8 cellular contexts compared by ENCODE assay signal in genomic region chr1:110495926-110496600, GRCh38. TPM values are rescaled to one million over a fixed set of nuclear protein-coding genes. Genes with fewer than 3 reads are reported as not detected.
DNase-seq lines count a peak whose midpoint lies in the region; ATAC-seq and TF ChIP-seq lines count a peak whose summit lies in the region.

No MANE protein-coding gene starts in this region.

- no peak overlapping the region for H4K8ac ChIP-seq in neuronal stem cell (ENCODE audit: low read depth, low read length)

- H4K20me1 ChIP-seq in fibroblast of lung (ENCODE audit: control insufficient read depth, extremely low read depth, insufficient read depth, low read length) = no peaks in the 10 kb centered on the region

- H3K4me3 ChIP-seq in Panc1 (ENCODE audit: low read depth in 2 of 2, low read length in 2 of 2) (no peak overlapping the region), fibroblast of lung (replicated peaks in 1 of 4; ENCODE audit: control extremely low read depth in 1 of 4, insufficient read depth in 1 of 4, low read depth in 3 of 4, low read length in 4 of 4) (no peak overlapping the region), neuronal stem cell (ENCODE audit: low read length in 2 of 2) (no peak overlapping the region), stomach (no peak overlapping the region)

- WGBS in neuronal stem cell (ENCODE audit: extremely low coverage in 2 of 2, insufficient read length in 2 of 2, insufficient replicate concordance in 1 of 2), 2 donors = no CpG with 5 or more reads among the region's 8 CpGs
- 20 to 24% (median 23%) methylated on average over 8 of the region's 8 CpGs for WGBS in stomach, 5 donors

- no peaks in the 10 kb centered on the region for H3K79me1 ChIP-seq in neuronal stem cell (ENCODE audit: low read depth, low read length)

- no peak overlapping the region for H3K27ac ChIP-seq in Panc1 (ENCODE audit: low read length)
- no peak overlapping the region for H3K27ac ChIP-seq in fibroblast of lung (ENCODE audit: insufficient read depth, low read length)
- H3K27ac ChIP-seq in neuronal stem cell (replicated peaks; ENCODE audit: low read length) = no peak overlapping the region
- H3K27ac ChIP-seq in stomach = no peak overlapping the region

- no peak overlapping the region for H2BK120ac ChIP-seq in neuronal stem cell (ENCODE audit: low read depth, low read length)

- TF ChIP-seq EP300 in stomach (IDR thresholded peaks at IDR 0.05) = no peak

- no peaks in the 10 kb centered on the region for H3K9me3 ChIP-seq in Panc1 (ENCODE audit: control insufficient read depth, insufficient read depth, low read depth, low read length)
- H3K9me3 ChIP-seq in fibroblast of lung (ENCODE audit: control insufficient read depth, insufficient read depth, low read depth, low read length) = no peaks in the 10 kb centered on the region
- H3K9me3 ChIP-seq in neuronal stem cell (replicated peaks in 1 of 2; ENCODE audit: control insufficient read depth in 2 of 2, insufficient read depth in 1 of 2, low read depth in 1 of 2, low read length in 2 of 2) = no peaks in the 10 kb centered on the region
- H3K9me3 ChIP-seq in stomach = no peaks in the 10 kb centered on the region

- H3K9ac ChIP-seq in fibroblast of lung (ENCODE audit: insufficient read depth, low read length) = no peak overlapping the region
- H3K9ac ChIP-seq in neuronal stem cell (ENCODE audit: low read depth, low read length, poor library complexity) = no peak overlapping the region

- H3K14ac ChIP-seq in neuronal stem cell (ENCODE audit: low read length) = no peak overlapping the region

- DNase-seq in GM04503 (ENCODE audit: low read depth) (peak; percentile 16), Panc1 (ENCODE audit: low read depth, low spot score) (peak; percentile 43), activated T-cell treated with anti-CD3 and anti-CD28 coated beads for 48 hours (ENCODE audit: low read depth) (peak; percentile 67), fibroblast of lung (ENCODE audit: low read depth in 2 of 2) (peak; percentile 51 to 74), neuronal stem cell (ENCODE audit: low spot score) (peak; percentile 81), stomach (peak; percentile 91)

- H4K91ac ChIP-seq in neuronal stem cell (ENCODE audit: low read depth, low read length, poor library complexity) = no peak overlapping the region

- TF ChIP-seq CTCF in LNCAP (IDR thresholded peaks at IDR 0.05) = peak; percentile 96
- peak; percentile 92 for TF ChIP-seq CTCF in Panc1 (IDR thresholded peaks at IDR 0.05)
- TF ChIP-seq CTCF in fibroblast of lung (conservative IDR thresholded peaks at IDR 0.05 in 1 of 2, IDR thresholded peaks at IDR 0.05 in 1 of 2; ENCODE audit: low read depth in 1 of 2, low read length in 2 of 2) = peak; percentile 89 to 98
- TF ChIP-seq CTCF in stomach (IDR thresholded peaks at IDR 0.05) = peak in 5 of 7 experiments; percentile 78 to 95 (median 87)

- in situ Hi-C loops in Panc1 (cut with HindIII; ENCODE audit: low pct_unique_long_range_greater_than_20kb, low sequenced_read_pairs) = no loop called here

- no peak overlapping the region for H2AFZ ChIP-seq in fibroblast of lung (ENCODE audit: low read length)
- H2AFZ ChIP-seq in neuronal stem cell (ENCODE audit: low read length) = no peak overlapping the region

- H3K4me2 ChIP-seq in fibroblast of lung (ENCODE audit: extremely low read depth, insufficient read depth, low read length) (no peak overlapping the region), neuronal stem cell (ENCODE audit: insufficient read depth, low read length, poor library complexity, severe bottlenecking) (no peak overlapping the region)

- no peak overlapping the region for H2AK5ac ChIP-seq in neuronal stem cell (ENCODE audit: low read depth, low read length)

- CTCF ChIA-PET in Panc1 (lab: Charles Lee) = interaction anchor here (0.6 to 2.4 kb wide), 10 partner anchors 26 to 299 kb away, joined by 3 to 14 read pairs (median 6); no protein-coding TSS in a partner anchor

- no peak overlapping the region for H2BK15ac ChIP-seq in neuronal stem cell (ENCODE audit: low read length)

- no peaks in the 10 kb centered on the region for H3K27me3 ChIP-seq in Panc1 (ENCODE audit: control insufficient read depth, insufficient read depth, low read length)
- H3K27me3 ChIP-seq in fibroblast of lung (ENCODE audit: control insufficient read depth, insufficient read depth, low read length) = peaks cover 8% of the 10 kb centered on the region
- peaks cover 0 to 3% (median 0%) of the 10 kb centered on the region in 3 experiments for H3K27me3 ChIP-seq in neuronal stem cell (ENCODE audit: control insufficient read depth in 3 of 3, insufficient read depth in 3 of 3, low read depth in 1 of 3, low read length in 3 of 3)
- H3K27me3 ChIP-seq in stomach = no peaks in the 10 kb centered on the region

- POLR2A ChIA-PET in Panc1 (lab: Charles Lee) = no interaction called here

- H3K36me3 ChIP-seq in Panc1 (ENCODE audit: control insufficient read depth, insufficient read depth, low read length) = no peaks in the 10 kb centered on the region
- H3K36me3 ChIP-seq in fibroblast of lung (ENCODE audit: control insufficient read depth, insufficient read depth, low read length) = no peaks in the 10 kb centered on the region
- no peaks in the 10 kb centered on the region for H3K36me3 ChIP-seq in neuronal stem cell (replicated peaks in 1 of 2; ENCODE audit: control insufficient read depth in 2 of 2, insufficient read depth in 2 of 2, low read length in 2 of 2)
- H3K36me3 ChIP-seq in stomach = no peaks in the 10 kb centered on the region

- ATAC-seq in Panc1 (peak; percentile 89), HG02981 (IDR thresholded peaks at IDR 0.05; ENCODE audit: unreplicated experiment) (no peak)

- H3K4me1 ChIP-seq in Panc1 (ENCODE audit: control insufficient read depth, insufficient read depth, low read length) = no peaks in the 10 kb centered on the region
- H3K4me1 ChIP-seq in fibroblast of lung (ENCODE audit: control insufficient read depth, extremely low read depth, insufficient read depth, low read length) = no peaks in the 10 kb centered on the region
- H3K4me1 ChIP-seq in neuronal stem cell (ENCODE audit: control insufficient read depth in 2 of 2, insufficient read depth in 1 of 2, low read depth in 1 of 2, low read length in 2 of 2) = peaks cover 0 to 12% of the 10 kb centered on the region in 2 donors
- H3K4me1 ChIP-seq in stomach = peaks cover 0 to 29% (median 4%) of the 10 kb centered on the region in 4 donors

- H2BK5ac ChIP-seq in neuronal stem cell (ENCODE audit: low read length) = no peak overlapping the region

- intact Hi-C loops in Panc1 (cut with micrococcal nuclease; ENCODE audit: unreplicated experiment) (loop anchor here (5.0 kb wide), 1 partner anchor 34 kb away; no protein-coding TSS in a partner anchor), stomach (cut with DNase I; ENCODE audit: low total_unique reads) (no loop called here)

- no peak overlapping the region for H3K4ac ChIP-seq in neuronal stem cell (ENCODE audit: low read length)

- no peak overlapping the region for H3K23ac ChIP-seq in neuronal stem cell (ENCODE audit: low read depth, low read length, poor library complexity)

- H3K79me2 ChIP-seq in fibroblast of lung (ENCODE audit: control insufficient read depth, insufficient read depth, low read length) = no peaks in the 10 kb centered on the region

- BruUV-seq in Panc1 (replicated peaks; lab: Mats Ljungman, UMichigan) = no TSS peak

- H3K18ac ChIP-seq in neuronal stem cell (ENCODE audit: low read length) = no peak overlapping the region

- no peak for TF ChIP-seq POLR2A in stomach (IDR thresholded peaks at IDR 0.05)

- no peak overlapping the region for H2BK12ac ChIP-seq in neuronal stem cell (ENCODE audit: low read length)

RNA-seq across cellular contexts. Expression of gene KCNA10, which starts 22.9 kb away (rescaled TPM):
- total RNA-seq in Panc1 (2021; ENCODE audit: unreplicated experiment) (not detected), fibroblast of lung (not detected in 2 replicates), stomach (under 1 TPM in 1 of 5 donors, not detected in 4; 0.58 TPM)
- not detected for polyA plus RNA-seq in Panc1 (2012; ENCODE audit: insufficient read length)
- polyA plus RNA-seq in fibroblast of lung (not detected in 2 replicates), stomach (under 1 TPM in 1 of 3 donors, not detected in 2; 0.12 TPM)
- not detected in 2 replicates for polyA plus RNA-seq in fibroblast of lung (2012)
- not detected in 2 replicates for polyA minus RNA-seq in fibroblast of lung (ENCODE audit: low replicate concordance)
- polyA plus RNA-seq in neuronal stem cell (2013, experiment 1 of 2) = not detected
- polyA plus RNA-seq in neuronal stem cell (2013, experiment 2 of 2) = not detected

RNA-seq across cellular contexts. Expression of gene PROK1, which starts 45.1 kb away (rescaled TPM):
- total RNA-seq in Panc1 (2021; ENCODE audit: unreplicated experiment) (not detected), fibroblast of lung (not detected in 2 replicates), stomach (not detected)
- not detected for polyA plus RNA-seq in Panc1 (2012; ENCODE audit: insufficient read length)
- polyA plus RNA-seq in fibroblast of lung (not detected in 2 replicates), stomach (1 to 10 TPM in 1 of 3 donors, not detected in 2; 1.5 TPM)
- polyA plus RNA-seq in fibroblast of lung (2012) = not detected in 2 replicates
- not detected in 2 replicates for polyA minus RNA-seq in fibroblast of lung (ENCODE audit: low replicate concordance)
- polyA plus RNA-seq in neuronal stem cell (2013, experiment 1 of 2) = 0.21 TPM
- polyA plus RNA-seq in neuronal stem cell (2013, experiment 2 of 2) = 0.07 TPM

Comparison
In these comparisons a context has a peak if more than half of its experiments do, and no peak if none do; other contexts are left out.
1. DNase-seq: peak in every context shown above with its lines; median percentile 91 in stomach; 81 in neuronal stem cell; 67 in activated T-cell treated with anti-CD3 and anti-CD28 coated beads for 48 hours; 62 in fibroblast of lung; 43 in Panc1; 16 in GM04503.